ENCODE assay signal across 1 cellular context in genomic region chr17:36001862-36002603, GRCh38.
TF ChIP-seq lines count a peak whose summit lies in the region.

No MANE protein-coding gene starts in this region.

TF ChIP-seq in HepG2, 621 proteins besides CTCF, POLR2A, EP300 and RAD21 (continued from another document and continues in another):
- TF ChIP-seq CREB3 (CRISPR knock-in tag; IDR thresholded peaks at IDR 0.05) (no peak), ZFP90 (CRISPR knock-in tag; IDR thresholded peaks at IDR 0.05; ENCODE audit: borderline replicate concordance) (peak; percentile 53; the same call in 1 of the 2 replicates), ARID3A (IDR thresholded peaks at IDR 0.05; ENCODE audit: low read depth, low read length) (peak; percentile 68), ZNF609 (CRISPR knock-in tag; IDR thresholded peaks at IDR 0.05; ENCODE audit: borderline replicate concordance) (no peak), ZNF598 (CRISPR knock-in tag; IDR thresholded peaks at IDR 0.05; ENCODE audit: borderline replicate concordance) (no peak), ZNF143 (CRISPR knock-in tag; IDR thresholded peaks at IDR 0.05) (no peak), NR2F1 (CRISPR knock-in tag; IDR thresholded peaks at IDR 0.05) (peak; percentile 43 to 45; a peak in 1 of 4 replicates), AFF4 (CRISPR knock-in tag; IDR thresholded peaks at IDR 0.05) (0 out of 2 replicates have a peak, but pooled peaks have one; percentile 16), ZBTB7A (CRISPR knock-in tag; IDR thresholded peaks at IDR 0.05) (no peak), HNRNPUL1 (IDR thresholded peaks at IDR 0.05; ENCODE audit: low read depth, low read length) (no peak), ZNF850 (CRISPR knock-in tag; conservative IDR thresholded peaks at IDR 0.05) (no peak), PAX8 (CRISPR knock-in tag; IDR thresholded peaks at IDR 0.05; ENCODE audit: borderline replicate concordance) (0 out of 2 replicates have a peak, but pooled peaks have one; percentile 25), ZNF670 (CRISPR knock-in tag; IDR thresholded peaks at IDR 0.05; ENCODE audit: borderline replicate concordance) (0 out of 2 replicates have a peak, but pooled peaks have one; percentile 32), THAP7 (CRISPR knock-in tag; IDR thresholded peaks at IDR 0.05) (no peak), CBFB (CRISPR knock-in tag; IDR thresholded peaks at IDR 0.05) (no peak), ZNF160 (CRISPR knock-in tag; IDR thresholded peaks at IDR 0.05) (no peak), KAT7 (CRISPR knock-in tag; IDR thresholded peaks at IDR 0.05; ENCODE audit: borderline replicate concordance) (0 out of 2 replicates have a peak, but pooled peaks have one; percentile 51), NFE2L1 (CRISPR knock-in tag; IDR thresholded peaks at IDR 0.05; ENCODE audit: borderline replicate concordance) (no peak), PHF8 (CRISPR knock-in tag; IDR thresholded peaks at IDR 0.05) (peak; percentile 35; the same call in 1 of the 2 replicates), SNRNP70 (IDR thresholded peaks at IDR 0.05; ENCODE audit: low read depth, low read length) (no peak), NR3C1 (CRISPR knock-in tag; IDR thresholded peaks at IDR 0.05) (no peak), WIZ (CRISPR knock-in tag; IDR thresholded peaks at IDR 0.05) (peak; percentile 86; the same call in 1 of the 2 replicates), ZNF451 (CRISPR knock-in tag; IDR thresholded peaks at IDR 0.05) (no peak), SMAD3 (CRISPR knock-in tag; IDR thresholded peaks at IDR 0.05) (peak; percentile 67; the same call in 1 of the 2 replicates), BRD4 (CRISPR knock-in tag; IDR thresholded peaks at IDR 0.05) (no peak), ZNF614 (CRISPR knock-in tag; IDR thresholded peaks at IDR 0.05; ENCODE audit: borderline replicate concordance) (peak; percentile 51), U2AF2 (IDR thresholded peaks at IDR 0.05; ENCODE audit: low read depth, low read length) (no peak), ZNF644 (CRISPR knock-in tag; IDR thresholded peaks at IDR 0.05; ENCODE audit: low read depth) (peak; percentile 100), SP5 (CRISPR knock-in tag; IDR thresholded peaks at IDR 0.05; ENCODE audit: borderline replicate concordance, low read depth) (no peak), AHR (CRISPR knock-in tag; IDR thresholded peaks at IDR 0.05) (no peak), ZNF800 (CRISPR knock-in tag; IDR thresholded peaks at IDR 0.05) (no peak), TAF1 (CRISPR knock-in tag; IDR thresholded peaks at IDR 0.05) (peak; percentile 73), MBD4 (IDR thresholded peaks at IDR 0.05; ENCODE audit: borderline replicate concordance, low read length) (no peak), MXI1 (IDR thresholded peaks at IDR 0.05; ENCODE audit: borderline replicate concordance, low read depth, low read length) (no peak; the same call in 2 of the 3 replicates), TMF1 (CRISPR knock-in tag; IDR thresholded peaks at IDR 0.05; ENCODE audit: low read depth) (no peak), PATZ1 (CRISPR knock-in tag; IDR thresholded peaks at IDR 0.05) (0 out of 2 replicates have a peak, but pooled peaks have one; percentile 39), ZNF629 (CRISPR knock-in tag; conservative IDR thresholded peaks at IDR 0.05) (no peak), KMT2A (CRISPR knock-in tag; IDR thresholded peaks at IDR 0.05) (0 out of 2 replicates have a peak, but pooled peaks have one; percentile 37), MXD4 (CRISPR knock-in tag; IDR thresholded peaks at IDR 0.05) (no peak), ZNF124 (CRISPR knock-in tag; IDR thresholded peaks at IDR 0.05) (0 out of 2 replicates have a peak, but pooled peaks have one; percentile 28), DNMT1 (CRISPR knock-in tag; IDR thresholded peaks at IDR 0.05) (no peak), SIN3A (IDR thresholded peaks at IDR 0.05; ENCODE audit: borderline replicate concordance, low read depth, low read length) (no peak), TFE3 (CRISPR knock-in tag; IDR thresholded peaks at IDR 0.05) (peak; percentile 79), HES4 (CRISPR knock-in tag; IDR thresholded peaks at IDR 0.05; ENCODE audit: borderline replicate concordance) (no peak), HIVEP1 (CRISPR knock-in tag; IDR thresholded peaks at IDR 0.05) (no peak), ZNF484 (CRISPR knock-in tag; IDR thresholded peaks at IDR 0.05; ENCODE audit: borderline replicate concordance, low read depth) (no peak), BHLHE40 (IDR thresholded peaks at IDR 0.05; ENCODE audit: low read length) (peak; percentile 66; the same call in 1 of the 2 replicates), ATF3 (CRISPR knock-in tag; IDR thresholded peaks at IDR 0.05) (no peak)
